ENCODE assay signal across 9 cellular contexts in the genomic region with DNA sequence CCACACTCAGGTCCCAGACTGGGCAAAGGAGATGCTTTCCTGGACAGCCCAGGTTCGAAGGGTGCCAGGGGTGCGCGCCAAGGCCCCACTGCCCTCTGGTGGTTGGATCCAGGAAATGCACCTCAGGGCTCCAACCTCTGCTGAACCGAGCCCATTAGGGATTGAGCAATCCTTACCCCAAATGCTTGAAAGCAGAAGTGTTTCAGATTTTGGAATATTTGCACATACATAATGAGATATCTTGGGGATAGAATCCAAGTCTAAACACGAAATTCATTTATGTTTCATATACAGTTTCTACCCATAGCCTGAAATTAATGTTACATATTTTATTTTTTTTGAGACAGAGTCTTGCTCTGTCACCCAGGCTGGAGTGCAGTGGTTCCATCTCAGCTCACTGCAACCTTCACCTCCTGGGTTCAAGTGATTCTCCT. TPM values are rescaled to one million over a fixed set of nuclear protein-coding genes. Genes with fewer than 3 reads are reported as not detected.
DNase-seq lines count a peak whose midpoint lies in the region; ATAC-seq, FAIRE-seq and TF ChIP-seq lines count a peak whose summit lies in the region.
"Had no signal": no experiment of that assay in that cellular context is flagged by ENCODE, and none has a peak within 500 bp of the region (broad histone marks: within the 10 kb centered on the region; RNA-seq: fewer than 3 reads in every experiment).

No MANE protein-coding gene starts in this region.

- no peaks in the 10 kb centered on the region for H3F3A ChIP-seq in PC-3 (ENCODE audit: low read length, unreplicated experiment)

- peak; percentile 21 for DNase-seq in DMS 273 treated with DMSO at 0.1 percent for 48 hours (lab: John Stamatoyannopoulos, UW)
- DNase-seq in HTR-8/SVneo (ENCODE audit: insufficient read length, low spot score) = peak; percentile 80
- DNase-seq in PC-3 = peak; percentile 86
- DNase-seq in activated T-cell treated with anti-CD3 and anti-CD28 coated beads, Interleukin-2, amount 50 U/mL, for 1 hour = peak; percentile 75
- peak; percentile 51 to 81 for DNase-seq in fibroblast of lung (ENCODE audit: low read depth in 2 of 2)
- peak; percentile 82 for DNase-seq in neural crest cell (ENCODE audit: low read depth, low spot score)
- peak in 40 of 49 donors; percentile 7 to 80 (median 52) for DNase-seq in substantia nigra (lab: John Stamatoyannopoulos, UW)

- H3K9me3 Mint-ChIP-seq in neural crest cell = no peaks in the 10 kb centered on the region

- H3K9me3 ChIP-seq in PC-3 (ENCODE audit: low read length) (no peaks in the 10 kb centered on the region), fibroblast of lung (ENCODE audit: control insufficient read depth, insufficient read depth, low read depth, low read length) (no peaks in the 10 kb centered on the region)

- intact Hi-C loops in PC-3 (cut with micrococcal nuclease) = loop anchor here (1.0 to 2.0 kb wide), 2 partner anchors 53 to 101 kb away; no protein-coding TSS in a partner anchor

- POLR2A ChIA-PET in PC-3 (lab: Charles Lee; ENCODE audit: unreplicated experiment) = interaction anchor here (0.6 kb wide), 1 partner anchor 53 kb away, joined by 5 read pairs; no protein-coding TSS in a partner anchor

- H3K4me1 ChIP-seq in PC-3 (ENCODE audit: insufficient read depth, low read length) = peaks cover 28% of the 10 kb centered on the region
- peaks cover 21% of the 10 kb centered on the region for H3K4me1 ChIP-seq in fibroblast of lung (ENCODE audit: control insufficient read depth, extremely low read depth, insufficient read depth, low read length)

- H3K79me2 ChIP-seq in PC-3 (ENCODE audit: low read length) (no peaks in the 10 kb centered on the region), fibroblast of lung (ENCODE audit: control insufficient read depth, insufficient read depth, low read length) (no peaks in the 10 kb centered on the region)

- no peak overlapping the region for H3K4me3 ChIP-seq in PC-3 (ENCODE audit: low read length)
- H3K4me3 ChIP-seq in fibroblast of lung (replicated peaks in 1 of 4; ENCODE audit: control extremely low read depth in 1 of 4, insufficient read depth in 1 of 4, low read depth in 3 of 4, low read length in 4 of 4) = no peak overlapping the region

- H2AFZ ChIP-seq in PC-3 (ENCODE audit: low read length) = no peak overlapping the region
- no peak overlapping the region for H2AFZ ChIP-seq in fibroblast of lung (ENCODE audit: low read length)

- FAIRE-seq in HTR-8/SVneo (lab: Jason Lieb, UNC) = peak; percentile 36
- FAIRE-seq: colon had no signal

- CTCF ChIA-PET in PC-3 (lab: Charles Lee) = interaction anchor here (0.6 to 5.3 kb wide), 2 partner anchors 53 to 85 kb away, joined by 3 to 102 read pairs; partner anchors contain the start of gene TENT5B

- no TSS peak for BruUV-seq in PC-3 (replicated peaks; lab: Mats Ljungman, UMichigan)

- H3K27ac Mint-ChIP-seq in neural crest cell (ENCODE audit: unreplicated experiment) = no peak overlapping the region

- no peaks in the 10 kb centered on the region for H3K27me3 ChIP-seq in PC-3 (ENCODE audit: low read length)
- no peaks in the 10 kb centered on the region for H3K27me3 ChIP-seq in fibroblast of lung (ENCODE audit: control insufficient read depth, insufficient read depth, low read length)

- H3K27me3 Mint-ChIP-seq in neural crest cell (ENCODE audit: low read depth) = no peaks in the 10 kb centered on the region

- H3K36me3 Mint-ChIP-seq in neural crest cell (ENCODE audit: low read depth) = no peaks in the 10 kb centered on the region

- TF ChIP-seq CTCF in PC-3 (conservative IDR thresholded peaks at IDR 0.05; ENCODE audit: low read depth, low read length) (peak; percentile 94), fibroblast of lung (conservative IDR thresholded peaks at IDR 0.05 in 1 of 2, IDR thresholded peaks at IDR 0.05 in 1 of 2; ENCODE audit: low read depth in 1 of 2, low read length in 2 of 2) (peak; percentile 94 to 95), neural crest cell (conservative IDR thresholded peaks at IDR 0.05) (peak; percentile 98)

- H3K9me2 ChIP-seq in PC-3 (replicated peaks; ENCODE audit: low read length) = no peaks in the 10 kb centered on the region

- H3K36me3 ChIP-seq in PC-3 (ENCODE audit: low read depth, low read length) (no peaks in the 10 kb centered on the region), fibroblast of lung (ENCODE audit: control insufficient read depth, insufficient read depth, low read length) (peaks cover 4% of the 10 kb centered on the region)

- peaks cover 19% of the 10 kb centered on the region for H3K4me1 Mint-ChIP-seq in neural crest cell

- H3K4me2 ChIP-seq in PC-3 (ENCODE audit: low read length) (no peak overlapping the region), fibroblast of lung (ENCODE audit: extremely low read depth, insufficient read depth, low read length) (no peak overlapping the region)

- H3K27ac ChIP-seq in PC-3 (ENCODE audit: low read length) (no peak overlapping the region), fibroblast of lung (ENCODE audit: insufficient read depth, low read length) (no peak overlapping the region), substantia nigra (ENCODE audit: low read depth, low read length, poor library complexity, severe bottlenecking) (no peak overlapping the region)

- H4K20me1 ChIP-seq in PC-3 (ENCODE audit: low read length) = no peaks in the 10 kb centered on the region
- H4K20me1 ChIP-seq in fibroblast of lung (ENCODE audit: control insufficient read depth, extremely low read depth, insufficient read depth, low read length) = no peaks in the 10 kb centered on the region

- peak; percentile 56 for ATAC-seq in PC-3
- ATAC-seq in GM19455 (IDR thresholded peaks at IDR 0.05; ENCODE audit: unreplicated experiment) = no peak

- H3K9ac ChIP-seq in PC-3 (ENCODE audit: low read length) = no peak overlapping the region
- no peak overlapping the region for H3K9ac ChIP-seq in fibroblast of lung (ENCODE audit: insufficient read depth, low read length)

- H3K4me3 Mint-ChIP-seq in neural crest cell = no peak overlapping the region

RNA-seq across cellular contexts. Expression of gene SLC9A1, which starts 57.4 kb away (rescaled TPM):
- total RNA-seq in PC-3 (2014; rRNA removed) = 25.2 and 26.4 TPM in 2 replicates
- total RNA-seq in fibroblast of lung = 3.9 and 10.4 TPM in 2 replicates
- polyA plus RNA-seq in fibroblast of lung = 4.9 and 9.5 TPM in 2 replicates
- polyA plus RNA-seq in fibroblast of lung (2012) = 24.1 and 26.7 TPM in 2 replicates
- 102 and 135 TPM in 2 replicates for polyA minus RNA-seq in fibroblast of lung (ENCODE audit: low replicate concordance)
- 24.2 and 27.1 TPM in 2 replicates for total RNA-seq in neural crest cell

Comparison
In these comparisons a context has a peak if more than half of its experiments do, and no peak if none do; other contexts are left out.
1. DNase-seq: peak in every context shown above with its lines; median percentile 86 in PC-3; 82 in neural crest cell; 80 in HTR-8/SVneo; 75 in activated T-cell treated with anti-CD3 and anti-CD28 coated beads, Interleukin-2, amount 50 U/mL, for 1 hour; 66 in fibroblast of lung; 52 in substantia nigra; 21 in DMS 273 treated with DMSO at 0.1 percent for 48 hours.